Comparison of ENCODE assay signal across 10 cellular contexts in the genomic region with DNA sequence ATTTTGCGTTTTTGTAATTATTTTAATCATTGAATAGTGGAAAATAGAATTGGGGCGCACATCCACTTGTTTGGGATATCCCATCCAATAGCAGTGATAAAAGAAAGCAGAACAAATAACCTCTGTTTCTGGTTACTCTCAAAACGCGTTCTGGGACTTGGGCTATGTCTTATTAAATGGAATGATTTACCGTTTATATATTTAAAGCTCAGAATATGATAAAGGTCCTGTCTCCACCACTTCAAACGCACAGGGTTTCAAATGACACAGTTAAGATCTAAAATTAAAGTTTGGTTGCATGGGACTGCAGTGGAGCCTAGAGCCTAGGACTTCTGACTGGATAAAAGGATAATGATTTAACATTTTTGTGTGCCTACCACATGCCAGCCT. TPM values are rescaled to one million over a fixed set of nuclear protein-coding genes. Genes with fewer than 3 reads are reported as not detected.
A peak's percentile ranks its signal among the peaks of the same experiment; 100 is the strongest.
DNase-seq lines count a peak whose midpoint lies in the region; ATAC-seq, FAIRE-seq and TF ChIP-seq lines count a peak whose summit lies in the region.
"Had no signal": no experiment of that assay in that cellular context is flagged by ENCODE, and none has a peak within 500 bp of the region (broad histone marks: within the 10 kb centered on the region; RNA-seq: fewer than 3 reads in every experiment).

No MANE protein-coding gene starts in this region.

- POLR2A ChIA-PET in HEK293T (lab: Yijun Ruan, JAX) = interaction anchor here (1.2 kb wide), 1 partner anchor 19 kb away, joined by 4 read pairs; no protein-coding TSS in a partner anchor

- peaks cover 6 to 14% of the 10 kb centered on the region in 2 donors for H3K36me3 ChIP-seq in small intestine (ENCODE audit: control insufficient read depth in 2 of 2, insufficient read depth in 2 of 2, low read length in 2 of 2)

- intact Hi-C loops in right cardiac atrium (cut with DNase I) = no loop called here

- H3K9me3 ChIP-seq in right cardiac atrium (ENCODE audit: control insufficient read depth, low read length) (no peaks in the 10 kb centered on the region), small intestine (ENCODE audit: control insufficient read depth, low read depth) (no peaks in the 10 kb centered on the region)

- FAIRE-seq in small intestine (lab: Jason Lieb, UNC) = no peak

- H3K4me1 ChIP-seq in right cardiac atrium (ENCODE audit: control insufficient read depth, insufficient read depth, low read length) (no peaks in the 10 kb centered on the region), small intestine (ENCODE audit: control insufficient read depth in 2 of 2, insufficient read depth in 1 of 2, low read depth in 1 of 2, low read length in 1 of 2) (peaks cover 0 to 2% of the 10 kb centered on the region in 2 donors)

- WGBS in right cardiac atrium = 15% methylated on average over 6 of the region's 6 CpGs
- 37 to 61% (median 49%) methylated on average over 6 of the region's 6 CpGs for WGBS in small intestine, 3 donors

- CTCF ChIA-PET in HEK293T (lab: Yijun Ruan, JAX) = interaction anchor here (0.9 to 1.0 kb wide), 2 partner anchors 39 to 180 kb away, joined by 3 to 6 read pairs; no protein-coding TSS in a partner anchor

- ATAC-seq in right cardiac atrium = no peak
- ATAC-seq in GM21423 (IDR thresholded peaks at IDR 0.05; ENCODE audit: unreplicated experiment) = no peak

- H3K27me3 ChIP-seq in right cardiac atrium (ENCODE audit: control insufficient read depth, insufficient read depth) (no peaks in the 10 kb centered on the region), small intestine (ENCODE audit: control insufficient read depth in 2 of 2, insufficient read depth in 2 of 2, low read length in 2 of 2) (no peaks in the 10 kb centered on the region)

- TF ChIP-seq CTCF in VCaP (conservative IDR thresholded peaks at IDR 0.05) = no peak

- no peak for DNase-seq in HEK293T (ENCODE audit: extremely low spot score)
- DNase-seq in right cardiac atrium = no peak
- DNase-seq in small intestine = no peak
- DNase-seq in HPDE6-E6E7 (ENCODE audit: extremely low spot score) = no peak
- no peak for DNase-seq in stimulated activated CD4-positive, alpha-beta T cell treated with anti-CD3 and anti-CD28 coated beads, Interleukin-1b, Interleukin-23, amount 100 ng/mL, for 48 hours
- no peak for DNase-seq in NCI-H1436 (lab: John Stamatoyannopoulos, UW)
- DNase-seq: NCI-H1694, occipital lobe had no signal

- H3K4me3 ChIP-seq in right cardiac atrium (ENCODE audit: low read length) (peak overlapping the region; percentile 76), small intestine (ENCODE audit: low read depth in 1 of 2, low read length in 2 of 2) (no peak overlapping the region)

- H3K27ac ChIP-seq in VCaP (peak overlapping the region; percentile 100), right cardiac atrium (ENCODE audit: low read length) (peak overlapping the region; percentile 48), small intestine (ENCODE audit: low read depth in 1 of 2, low read length in 1 of 2) (peak overlapping the region; percentile 24 to 100)

TF ChIP-seq in HEK293T, 16 proteins besides CTCF, POLR2A, EP300 and RAD21:
- no peak for TF ChIP-seq FOXA1 (IDR thresholded peaks at IDR 0.05)
- peak; percentile 35; the same call in 1 of the 2 replicates for TF ChIP-seq PKNOX1 (IDR thresholded peaks at IDR 0.05)
- TF ChIP-seq SUZ12 (IDR thresholded peaks at IDR 0.05) = no peak
- TF ChIP-seq TARDBP (IDR thresholded peaks at IDR 0.05) = no peak

RNA-seq across cellular contexts. Expression of gene HSPA8, which starts 2.3 kb away (rescaled TPM):
- total RNA-seq in right cardiac atrium = 1,000 to 10,000 TPM in 2 of 4 donors, 100 to 1,000 TPM in 2; 778 to 1,250 (median 962) TPM
- polyA plus RNA-seq in right cardiac atrium (275 TPM), small intestine (100 to 1,000 TPM; 389 to 590 (median 518) TPM)

Comparison
In these comparisons a context has a peak if more than half of its experiments do, and no peak if none do; other contexts are left out.
1. H3K27ac ChIP-seq: peak in every context shown above with its lines; median percentile 100 in VCaP; 62 in small intestine; 48 in right cardiac atrium.